In genomic region chr6:150354754-150355571, GRCh38 we compare ENCODE assay signal across 16 cellular contexts. TPM values are rescaled to one million over a fixed set of nuclear protein-coding genes. Genes with fewer than 3 reads are reported as not detected.
DNase-seq lines count a peak whose midpoint lies in the region; ATAC-seq, FAIRE-seq and TF ChIP-seq lines count a peak whose summit lies in the region.
"Had no signal": no experiment of that assay in that cellular context is flagged by ENCODE, and none has a peak within 500 bp of the region (broad histone marks: within the 10 kb centered on the region; RNA-seq: fewer than 3 reads in every experiment).

No MANE protein-coding gene starts in this region.

- no peak overlapping the region for H3K9ac ChIP-seq in astrocyte (ENCODE audit: low read length)
- H3K9ac ChIP-seq: BLaER1 treated with 17β-estradiol and CSF1 and Interleukin-3, amounts not matched to agents 10 nM and 100 nM had no signal

- H3K27me3 Mint-ChIP-seq in Caco-2 (ENCODE audit: insufficient read depth, unreplicated experiment): no peaks in the 10 kb centered on the region
- peaks cover 6% of the 10 kb centered on the region for H3K27me3 Mint-ChIP-seq in astrocyte (ENCODE audit: low read depth, unreplicated experiment)

- H3K36me3 ChIP-seq in Caco-2 (ENCODE audit: control insufficient read depth, insufficient read depth, low read length) (no peaks in the 10 kb centered on the region), astrocyte (ENCODE audit: insufficient read depth, low read length) (no peaks in the 10 kb centered on the region)
- H3K36me3 ChIP-seq: BLaER1 treated with 17β-estradiol and CSF1 and Interleukin-3, amounts not matched to agents 10 nM and 100 nM had no signal

- H3K36me3 Mint-ChIP-seq in Caco-2 (ENCODE audit: insufficient read depth, unreplicated experiment) (peaks cover 4% of the 10 kb centered on the region), astrocyte (ENCODE audit: low read depth, unreplicated experiment) (no peaks in the 10 kb centered on the region)

- peaks cover 18% of the 10 kb centered on the region for H3K4me1 Mint-ChIP-seq in Caco-2 (ENCODE audit: low read depth, unreplicated experiment)
- H3K4me1 Mint-ChIP-seq in astrocyte (ENCODE audit: low read depth, unreplicated experiment): peaks cover 31% of the 10 kb centered on the region

- no TSS peak for BruUV-seq in Caco-2 (replicated peaks; lab: Mats Ljungman, UMichigan)

- peak overlapping the region; percentile 5 for H3K4me2 ChIP-seq in astrocyte (ENCODE audit: low read length)
- H3K4me2 ChIP-seq: BLaER1 treated with 17β-estradiol and CSF1 and Interleukin-3, amounts not matched to agents 10 nM and 100 nM; PC-9 had no signal

- H2AFZ ChIP-seq in astrocyte (ENCODE audit: low read depth, low read length): no peak overlapping the region
- H2AFZ ChIP-seq: PC-9 had no signal

- no peak overlapping the region for H3K27ac ChIP-seq in astrocyte (ENCODE audit: low read depth, low read length)
- H3K27ac ChIP-seq: BLaER1 treated with 17β-estradiol and CSF1 and Interleukin-3, amounts not matched to agents 10 nM and 100 nM; PC-9 had no signal

- no peaks in the 10 kb centered on the region for H4K20me1 ChIP-seq in astrocyte (ENCODE audit: insufficient read depth, low read length)
- H4K20me1 ChIP-seq: BLaER1 treated with 17β-estradiol and CSF1 and Interleukin-3, amounts not matched to agents 10 nM and 100 nM had no signal

- CTCF ChIA-PET in Caco-2 (lab: Charles Lee): no interaction called here

- H3K79me2 ChIP-seq in astrocyte (ENCODE audit: insufficient read depth, low read length): no peaks in the 10 kb centered on the region

- ATAC-seq in omental fat pad (ENCODE audit: low FRiP score): peak; percentile 56
- ATAC-seq in GM19455 (IDR thresholded peaks at IDR 0.05; ENCODE audit: unreplicated experiment): no peak
- ATAC-seq in HG03342 (IDR thresholded peaks at IDR 0.05; ENCODE audit: unreplicated experiment): no peak

- peaks cover 24% of the 10 kb centered on the region for H3K4me1 ChIP-seq in Caco-2
- peaks cover 23% of the 10 kb centered on the region for H3K4me1 ChIP-seq in astrocyte (ENCODE audit: insufficient read depth, low read length)

- intact Hi-C loops in Caco-2 (cut with micrococcal nuclease; ENCODE audit: unreplicated experiment): loop anchor here (1.0 to 5.0 kb wide), 2 partner anchors 13 to 42 kb away; no protein-coding TSS in a partner anchor

- DNase-seq in Caco-2: peak in 1 of 2 experiments; percentile 29
- DNase-seq in astrocyte (ENCODE audit: low read depth): peak; percentile 60
- DNase-seq in fibroblast of the aortic adventitia (ENCODE audit: low read depth): peak; percentile 28
- no peak for DNase-seq in omental fat pad (ENCODE audit: low spot score)
- no peak for DNase-seq in HuH-7 (ENCODE audit: low spot score)
- no peak for DNase-seq in NCI-H2196 (lab: John Stamatoyannopoulos, UW; ENCODE audit: unreplicated experiment)
- DNase-seq: 8988T, DMS153, H7, NCI-H1694 treated with DMSO at 0.1 percent for 48 hours, NCI-H446 treated with DMSO at 0.1 percent for 48 hours, NCI-H748 treated with DMSO at 0.1 percent for 48 hours, PC-9 had no signal

- FAIRE-seq in astrocyte (lab: Jason Lieb, UNC): no peak

- H3K4me3 ChIP-seq in Caco-2 (ENCODE audit: low read depth, low read length) (no peak overlapping the region), astrocyte (ENCODE audit: insufficient read depth, low read depth, low read length) (no peak overlapping the region), fibroblast of the aortic adventitia (ENCODE audit: low read depth, low read length) (no peak overlapping the region)
- H3K4me3 ChIP-seq: BLaER1 treated with 17β-estradiol and CSF1 and Interleukin-3, amounts not matched to agents 10 nM and 100 nM; PC-9 had no signal

- POLR2A ChIA-PET in Caco-2 (lab: Charles Lee): interaction anchor here (0.5 kb wide), 1 partner anchor 93 kb away, joined by 3 read pairs; no protein-coding TSS in a partner anchor

- H3K27ac Mint-ChIP-seq in Caco-2 (ENCODE audit: unreplicated experiment): peak overlapping the region; percentile 12
- H3K27ac Mint-ChIP-seq in astrocyte (ENCODE audit: unreplicated experiment): peak overlapping the region; percentile 34

- H3K27me3 ChIP-seq in Caco-2 (replicated peaks; ENCODE audit: control insufficient read depth, insufficient read depth, low read length) (no peaks in the 10 kb centered on the region), astrocyte (ENCODE audit: insufficient read depth, low read length) (no peaks in the 10 kb centered on the region)
- H3K27me3 ChIP-seq: BLaER1 treated with 17β-estradiol and CSF1 and Interleukin-3, amounts not matched to agents 10 nM and 100 nM had no signal

- H3K4me3 Mint-ChIP-seq in Caco-2 (ENCODE audit: unreplicated experiment) (no peak overlapping the region), astrocyte (ENCODE audit: unreplicated experiment) (no peak overlapping the region)

- H3K9me3 Mint-ChIP-seq in Caco-2 (ENCODE audit: unreplicated experiment) (no peaks in the 10 kb centered on the region), astrocyte (ENCODE audit: unreplicated experiment) (no peaks in the 10 kb centered on the region)

- no peak for TF ChIP-seq CTCF in Caco-2 (IDR thresholded peaks at IDR 0.05; ENCODE audit: insufficient read depth in 1 of 2, low read depth in 1 of 2, low read length in 1 of 2, severe bottlenecking in 1 of 2, unreplicated experiment in 1 of 2)
- TF ChIP-seq CTCF in astrocyte (IDR thresholded peaks at IDR 0.05; ENCODE audit: insufficient read depth, low read depth, low read length): no peak
- TF ChIP-seq CTCF in fibroblast of the aortic adventitia (IDR thresholded peaks at IDR 0.05; ENCODE audit: insufficient read depth, low read length): no peak
- no peak for TF ChIP-seq CTCF in omental fat pad (IDR thresholded peaks at IDR 0.05)

- H3K9me3 ChIP-seq in Caco-2: no peaks in the 10 kb centered on the region
- H3K9me3 ChIP-seq in astrocyte (ENCODE audit: insufficient read depth, low read depth, low read length): no peaks in the 10 kb centered on the region

RNA-seq across cellular contexts. Expression of gene IYD, which starts 13.8 kb away (rescaled TPM):
- total RNA-seq in Caco-2 (2022) (26.5 and 32.6 TPM in 2 replicates), astrocyte (not detected in 2 replicates), fibroblast of the aortic adventitia (ENCODE audit: low replicate concordance) (under 0.01 TPM in 1 of 2 replicates, not detected in the other), omental fat pad (under 1 TPM in 1 of 4 donors, not detected in 3; 0.06 TPM)
- total RNA-seq: H7, PC-9 had no signal

Comparison
In these comparisons a context has a peak if more than half of its experiments do, and no peak if none do; other contexts are left out.
1. DNase-seq: peak in astrocyte (single experiment) and fibroblast of the aortic adventitia (single experiment); none in omental fat pad (single experiment), HuH-7 (single experiment) and NCI-H2196 (single experiment).
2. RNA of gene IYD, which starts 13.8 kb away (total RNA-seq): 26.5 to 32.6 TPM in Caco-2; 0.06 TPM in omental fat pad, not detected in astrocyte and under 0.01 TPM in fibroblast of the aortic adventitia; every median in the first group is over 10 times any median in the second.